ENCODE assay signal across 10 cellular contexts in genomic region chr5:149452007-149452664, GRCh38.
DNase-seq lines count a peak whose midpoint lies in the region; ATAC-seq and TF ChIP-seq lines count a peak whose summit lies in the region.
"Had no signal": no experiment of that assay in that cellular context is flagged by ENCODE, and none has a peak within 500 bp of the region (broad histone marks: within the 10 kb centered on the region; RNA-seq: fewer than 3 reads in every experiment).

No MANE protein-coding gene starts in this region.

- TF ChIP-seq CTCF in 22Rv1 (IDR thresholded peaks at IDR 0.05) = no peak
- no peak for TF ChIP-seq CTCF in epithelial cell of proximal tubule (conservative IDR thresholded peaks at IDR 0.05; ENCODE audit: low read depth, low read length)

- peak overlapping the region; percentile 34; the same call in 1 of the 2 replicates for H3K27ac ChIP-seq in 22Rv1
- H3K27ac ChIP-seq: HL-60 had no signal

- DNase-seq in OCI-M1 (lab: John Stamatoyannopoulos, UW) (peak; percentile 72), epithelial cell of proximal tubule (ENCODE audit: low read depth) (peak; percentile 46), myocyte (ENCODE audit: low read depth) (peak; percentile 39), SIG-M5 treated with dmso at 0.1 percent for 504 hours (lab: John Stamatoyannopoulos, UW; ENCODE audit: unreplicated experiment) (no peak)
- no peak for DNase-seq in activated CD8-positive, alpha-beta memory T cell treated with anti-CD3 and anti-CD28 coated beads, Interleukin-2, amount 50 U/mL, for 4 hours
- DNase-seq: stimulated activated CD4-positive, alpha-beta T cell treated with anti-CD3 and anti-CD28 coated beads, Interleukin-12 subunit alpha, Interleukin-12 subunit beta, amount 100 ng/mL, for 4 hours had no signal

- no peak for ATAC-seq in GM21786 (IDR thresholded peaks at IDR 0.05; ENCODE audit: unreplicated experiment)
- no peak for ATAC-seq in HG03097 (IDR thresholded peaks at IDR 0.05; ENCODE audit: low FRiP score, unreplicated experiment)

- H3K4me3 ChIP-seq in epithelial cell of proximal tubule (ENCODE audit: low read depth, low read length) = no peak overlapping the region

Comparison
In these comparisons a context has a peak if more than half of its experiments do, and no peak if none do; other contexts are left out.
1. DNase-seq: peak in OCI-M1 (single experiment), epithelial cell of proximal tubule (single experiment) and myocyte (single experiment); none in SIG-M5 treated with dmso at 0.1 percent for 504 hours (single experiment) and activated CD8-positive, alpha-beta memory T cell treated with anti-CD3 and anti-CD28 coated beads, Interleukin-2, amount 50 U/mL, for 4 hours (single experiment).